In the genomic region with DNA sequence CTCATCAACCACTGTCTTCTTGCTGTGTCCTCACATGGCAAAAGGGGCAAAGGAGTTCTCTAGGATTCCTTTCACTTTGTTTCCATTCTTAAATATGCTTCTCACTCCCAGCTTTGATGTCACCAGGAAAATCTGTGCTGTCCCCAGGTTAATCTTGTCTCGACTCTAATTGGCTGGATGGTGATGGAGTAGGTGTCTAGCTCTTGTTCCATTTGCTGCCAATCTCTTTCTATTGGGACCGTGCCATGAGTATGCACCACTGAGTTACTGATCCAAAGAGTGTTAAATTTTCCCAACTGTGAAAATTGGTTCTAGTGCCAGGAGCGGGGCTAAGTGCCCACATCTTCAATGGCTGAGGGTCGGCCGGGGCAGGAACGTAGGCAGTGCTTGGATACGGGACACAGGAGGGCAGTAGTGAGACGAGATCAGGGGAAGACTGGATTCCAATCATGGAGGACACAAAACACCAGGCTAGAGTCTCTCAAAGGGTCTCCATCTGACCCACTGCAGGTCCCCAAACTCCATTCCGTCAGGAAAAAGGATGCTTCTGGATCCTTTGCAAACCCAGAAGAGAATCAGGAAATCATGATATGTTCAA, we compare ENCODE assay signal across 2 cellular contexts.
TF ChIP-seq lines count a peak whose summit lies in the region.

No MANE protein-coding gene starts in this region.

TF ChIP-seq in IMR-90, 13 proteins besides CTCF, POLR2A, EP300 and RAD21:
- no peak for TF ChIP-seq BHLHE40 (IDR thresholded peaks at IDR 0.05; ENCODE audit: low read depth, low read length)
- TF ChIP-seq, protein P1, sequence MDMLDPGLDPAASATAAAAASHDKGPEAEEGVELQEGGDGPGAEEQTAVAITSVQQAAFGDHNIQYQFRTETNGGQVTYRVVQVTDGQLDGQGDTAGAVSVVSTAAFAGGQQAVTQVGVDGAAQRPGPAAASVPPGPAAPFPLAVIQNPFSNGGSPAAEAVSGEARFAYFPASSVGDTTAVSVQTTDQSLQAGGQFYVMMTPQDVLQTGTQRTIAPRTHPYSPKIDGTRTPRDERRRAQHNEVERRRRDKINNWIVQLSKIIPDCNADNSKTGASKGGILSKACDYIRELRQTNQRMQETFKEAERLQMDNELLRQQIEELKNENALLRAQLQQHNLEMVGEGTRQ (IDR thresholded peaks at IDR 0.05; ENCODE audit: low read depth, low read length), result no peak

TF ChIP-seq in GM12878, 131 proteins besides CTCF, POLR2A, EP300 and RAD21:
- TF ChIP-seq, protein P2, sequence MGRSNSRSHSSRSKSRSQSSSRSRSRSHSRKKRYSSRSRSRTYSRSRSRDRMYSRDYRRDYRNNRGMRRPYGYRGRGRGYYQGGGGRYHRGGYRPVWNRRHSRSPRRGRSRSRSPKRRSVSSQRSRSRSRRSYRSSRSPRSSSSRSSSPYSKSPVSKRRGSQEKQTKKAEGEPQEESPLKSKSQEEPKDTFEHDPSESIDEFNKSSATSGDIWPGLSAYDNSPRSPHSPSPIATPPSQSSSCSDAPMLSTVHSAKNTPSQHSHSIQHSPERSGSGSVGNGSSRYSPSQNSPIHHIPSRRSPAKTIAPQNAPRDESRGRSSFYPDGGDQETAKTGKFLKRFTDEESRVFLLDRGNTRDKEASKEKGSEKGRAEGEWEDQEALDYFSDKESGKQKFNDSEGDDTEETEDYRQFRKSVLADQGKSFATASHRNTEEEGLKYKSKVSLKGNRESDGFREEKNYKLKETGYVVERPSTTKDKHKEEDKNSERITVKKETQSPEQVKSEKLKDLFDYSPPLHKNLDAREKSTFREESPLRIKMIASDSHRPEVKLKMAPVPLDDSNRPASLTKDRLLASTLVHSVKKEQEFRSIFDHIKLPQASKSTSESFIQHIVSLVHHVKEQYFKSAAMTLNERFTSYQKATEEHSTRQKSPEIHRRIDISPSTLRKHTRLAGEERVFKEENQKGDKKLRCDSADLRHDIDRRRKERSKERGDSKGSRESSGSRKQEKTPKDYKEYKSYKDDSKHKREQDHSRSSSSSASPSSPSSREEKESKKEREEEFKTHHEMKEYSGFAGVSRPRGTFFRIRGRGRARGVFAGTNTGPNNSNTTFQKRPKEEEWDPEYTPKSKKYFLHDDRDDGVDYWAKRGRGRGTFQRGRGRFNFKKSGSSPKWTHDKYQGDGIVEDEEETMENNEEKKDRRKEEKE (IDR thresholded peaks at IDR 0.05), result no peak
- TF ChIP-seq, protein P3, sequence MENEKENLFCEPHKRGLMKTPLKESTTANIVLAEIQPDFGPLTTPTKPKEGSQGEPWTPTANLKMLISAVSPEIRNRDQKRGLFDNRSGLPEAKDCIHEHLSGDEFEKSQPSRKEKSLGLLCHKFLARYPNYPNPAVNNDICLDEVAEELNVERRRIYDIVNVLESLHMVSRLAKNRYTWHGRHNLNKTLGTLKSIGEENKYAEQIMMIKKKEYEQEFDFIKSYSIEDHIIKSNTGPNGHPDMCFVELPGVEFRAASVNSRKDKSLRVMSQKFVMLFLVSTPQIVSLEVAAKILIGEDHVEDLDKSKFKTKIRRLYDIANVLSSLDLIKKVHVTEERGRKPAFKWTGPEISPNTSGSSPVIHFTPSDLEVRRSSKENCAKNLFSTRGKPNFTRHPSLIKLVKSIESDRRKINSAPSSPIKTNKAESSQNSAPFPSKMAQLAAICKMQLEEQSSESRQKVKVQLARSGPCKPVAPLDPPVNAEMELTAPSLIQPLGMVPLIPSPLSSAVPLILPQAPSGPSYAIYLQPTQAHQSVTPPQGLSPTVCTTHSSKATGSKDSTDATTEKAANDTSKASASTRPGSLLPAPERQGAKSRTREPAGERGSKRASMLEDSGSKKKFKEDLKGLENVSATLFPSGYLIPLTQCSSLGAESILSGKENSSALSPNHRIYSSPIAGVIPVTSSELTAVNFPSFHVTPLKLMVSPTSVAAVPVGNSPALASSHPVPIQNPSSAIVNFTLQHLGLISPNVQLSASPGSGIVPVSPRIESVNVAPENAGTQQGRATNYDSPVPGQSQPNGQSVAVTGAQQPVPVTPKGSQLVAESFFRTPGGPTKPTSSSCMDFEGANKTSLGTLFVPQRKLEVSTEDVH (IDR thresholded peaks at IDR 0.05; ENCODE audit: low read depth, partially characterized antibody), result no peak
- TF ChIP-seq SMC3 (IDR thresholded peaks at IDR 0.05; ENCODE audit: borderline replicate concordance, low read length) (peak; percentile 26; the same call in 1 of the 2 replicates), SREBF1 (IDR thresholded peaks at IDR 0.05; ENCODE audit: low read length) (no peak)
- TF ChIP-seq, protein P4, sequence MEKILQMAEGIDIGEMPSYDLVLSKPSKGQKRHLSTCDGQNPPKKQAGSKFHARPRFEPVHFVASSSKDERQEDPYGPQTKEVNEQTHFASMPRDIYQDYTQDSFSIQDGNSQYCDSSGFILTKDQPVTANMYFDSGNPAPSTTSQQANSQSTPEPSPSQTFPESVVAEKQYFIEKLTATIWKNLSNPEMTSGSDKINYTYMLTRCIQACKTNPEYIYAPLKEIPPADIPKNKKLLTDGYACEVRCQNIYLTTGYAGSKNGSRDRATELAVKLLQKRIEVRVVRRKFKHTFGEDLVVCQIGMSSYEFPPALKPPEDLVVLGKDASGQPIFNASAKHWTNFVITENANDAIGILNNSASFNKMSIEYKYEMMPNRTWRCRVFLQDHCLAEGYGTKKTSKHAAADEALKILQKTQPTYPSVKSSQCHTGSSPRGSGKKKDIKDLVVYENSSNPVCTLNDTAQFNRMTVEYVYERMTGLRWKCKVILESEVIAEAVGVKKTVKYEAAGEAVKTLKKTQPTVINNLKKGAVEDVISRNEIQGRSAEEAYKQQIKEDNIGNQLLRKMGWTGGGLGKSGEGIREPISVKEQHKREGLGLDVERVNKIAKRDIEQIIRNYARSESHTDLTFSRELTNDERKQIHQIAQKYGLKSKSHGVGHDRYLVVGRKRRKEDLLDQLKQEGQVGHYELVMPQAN (conservative IDR thresholded peaks at IDR 0.05), result no peak
- TF ChIP-seq, protein P5, sequence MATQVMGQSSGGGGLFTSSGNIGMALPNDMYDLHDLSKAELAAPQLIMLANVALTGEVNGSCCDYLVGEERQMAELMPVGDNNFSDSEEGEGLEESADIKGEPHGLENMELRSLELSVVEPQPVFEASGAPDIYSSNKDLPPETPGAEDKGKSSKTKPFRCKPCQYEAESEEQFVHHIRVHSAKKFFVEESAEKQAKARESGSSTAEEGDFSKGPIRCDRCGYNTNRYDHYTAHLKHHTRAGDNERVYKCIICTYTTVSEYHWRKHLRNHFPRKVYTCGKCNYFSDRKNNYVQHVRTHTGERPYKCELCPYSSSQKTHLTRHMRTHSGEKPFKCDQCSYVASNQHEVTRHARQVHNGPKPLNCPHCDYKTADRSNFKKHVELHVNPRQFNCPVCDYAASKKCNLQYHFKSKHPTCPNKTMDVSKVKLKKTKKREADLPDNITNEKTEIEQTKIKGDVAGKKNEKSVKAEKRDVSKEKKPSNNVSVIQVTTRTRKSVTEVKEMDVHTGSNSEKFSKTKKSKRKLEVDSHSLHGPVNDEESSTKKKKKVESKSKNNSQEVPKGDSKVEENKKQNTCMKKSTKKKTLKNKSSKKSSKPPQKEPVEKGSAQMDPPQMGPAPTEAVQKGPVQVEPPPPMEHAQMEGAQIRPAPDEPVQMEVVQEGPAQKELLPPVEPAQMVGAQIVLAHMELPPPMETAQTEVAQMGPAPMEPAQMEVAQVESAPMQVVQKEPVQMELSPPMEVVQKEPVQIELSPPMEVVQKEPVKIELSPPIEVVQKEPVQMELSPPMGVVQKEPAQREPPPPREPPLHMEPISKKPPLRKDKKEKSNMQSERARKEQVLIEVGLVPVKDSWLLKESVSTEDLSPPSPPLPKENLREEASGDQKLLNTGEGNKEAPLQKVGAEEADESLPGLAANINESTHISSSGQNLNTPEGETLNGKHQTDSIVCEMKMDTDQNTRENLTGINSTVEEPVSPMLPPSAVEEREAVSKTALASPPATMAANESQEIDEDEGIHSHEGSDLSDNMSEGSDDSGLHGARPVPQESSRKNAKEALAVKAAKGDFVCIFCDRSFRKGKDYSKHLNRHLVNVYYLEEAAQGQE (IDR thresholded peaks at IDR 0.05; ENCODE audit: low read depth, low read length), result no peak
